17 cellular contexts compared by ENCODE assay signal in the genomic region with DNA sequence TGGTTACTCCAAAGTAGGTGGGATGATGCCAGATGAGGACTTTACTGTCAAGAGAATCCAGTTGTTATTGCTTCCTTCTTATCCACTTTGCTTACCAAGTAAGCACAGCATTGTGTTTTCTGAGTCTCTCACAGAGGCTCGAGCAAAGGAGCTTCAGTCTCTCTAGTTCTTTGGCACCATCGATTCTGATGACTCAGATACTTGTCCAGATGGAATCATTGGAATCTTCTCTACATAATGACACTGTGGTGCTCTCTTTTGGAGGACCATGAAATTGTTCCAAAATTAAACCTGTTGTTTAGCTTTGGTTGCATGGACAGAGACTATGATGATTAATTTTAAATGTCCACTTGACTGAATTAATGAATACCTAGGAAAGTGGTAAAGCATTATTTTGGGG.
"Had no signal": no experiment of that assay in that cellular context is flagged by ENCODE, and none has a peak within 500 bp of the region (broad histone marks: within the 10 kb centered on the region; RNA-seq: fewer than 3 reads in every experiment).

No MANE protein-coding gene starts in this region.

- DNase-seq: islet precursor cell; left ventricle myocardium inferior; mesendoderm; naive thymus-derived CD4-positive, alpha-beta T cell; occipital lobe; right lobe of liver; stimulated activated CD4-positive, alpha-beta T cell treated with anti-CD3 and anti-CD28 coated beads, Interleukin-12 subunit alpha, Interleukin-12 subunit beta, amount 100 ng/mL, for 4 hours; stimulated activated CD4-positive, alpha-beta T cell treated with anti-CD3 and anti-CD28 coated beads, Interleukin-15, amount 100 ng/mL, for 24 hours; stimulated activated CD4-positive, alpha-beta T cell treated with anti-CD3 and anti-CD28 coated beads, Interleukin-2, amount 100 ng/mL, for 24 hours; stimulated activated CD4-positive, alpha-beta T cell treated with anti-CD3 and anti-CD28 coated beads, Interleukin-4, amount 100 ng/mL, for 1 hour; stimulated activated naive B cell treated with anti-CD40 and anti-IgM and Interleukin-4, amounts not matched to agents 10 μg/mL and 1 μg/mL and 100 μg/mL, for 72 hours; stimulated activated naive CD8-positive, alpha-beta T cell treated with anti-CD3 and anti-CD28 coated beads, Interleukin-15, Interleukin-2, amounts not matched to agents 100 U/mL and 50 U/mL, for 24 hours; stomach; tibial artery; trophoblast cell; upper lobe of right lung had no signal

- ATAC-seq: naive thymus-derived CD4-positive, alpha-beta T cell; natural killer cell treated with Interleukin-12 subunit alpha and Interleukin-12 subunit beta and Interleukin-15 and Interleukin-18, amount 100 ng/mL, for 72 hours; right lobe of liver; stimulated activated naive B cell treated with anti-CD40 and anti-IgM and Interleukin-4, amounts not matched to agents 10 μg/mL and 1 μg/mL and 100 μg/mL, for 72 hours; stimulated activated naive CD8-positive, alpha-beta T cell treated with anti-CD3 and anti-CD28 coated beads, Interleukin-15, Interleukin-2, amounts not matched to agents 100 U/mL and 50 U/mL, for 24 hours; upper lobe of right lung had no signal
